Comparison of ENCODE assay signal across 8 cellular contexts in genomic region chr17:10698116-10698818, GRCh38. TPM values are rescaled to one million over a fixed set of nuclear protein-coding genes. Genes with fewer than 3 reads are reported as not detected.
DNase-seq lines count a peak whose midpoint lies in the region; ATAC-seq and TF ChIP-seq lines count a peak whose summit lies in the region.

No MANE protein-coding gene starts in this region.

- no peak for DNase-seq in AG04449 (ENCODE audit: low read depth, low spot score)
- DNase-seq in HAP-1 (ENCODE audit: low spot score in 2 of 2), result no peak
- no peak for DNase-seq in activated CD4-positive, alpha-beta memory T cell treated with anti-CD3 and anti-CD28 coated beads, Interleukin-2, amount 10 ng/mL, durations not matched to agents 7 days and 5 days
- no peak for DNase-seq in heart left ventricle
- DNase-seq in renal cortical epithelial cell (ENCODE audit: low read depth), result peak; percentile 31
- DNase-seq in NCI-H1694 treated with DMSO at 0.1 percent for 48 hours (lab: John Stamatoyannopoulos, UW), result no peak
- DNase-seq in amniotic stem cell (lab: John Stamatoyannopoulos, UW), result no peak

- peak overlapping the region; percentile 86 to 99 (median 93) for H3K27ac ChIP-seq in heart left ventricle

- H3K4me3 ChIP-seq in AG04449 (ENCODE audit: low read depth, low read length) (peak overlapping the region; percentile 97), HAP-1 (peak overlapping the region; percentile 92), heart left ventricle (peak overlapping the region; percentile 68 to 99 (median 90))

- peak overlapping the region; percentile 94 for H3K4me3 Mint-ChIP-seq in activated CD4-positive, alpha-beta memory T cell treated with anti-CD3 and anti-CD28 coated beads, Interleukin-2, amount 10 ng/mL, durations not matched to agents 7 days and 5 days

- H3K27me3 ChIP-seq in HAP-1 (ENCODE audit: low read depth), result no peaks in the 10 kb centered on the region
- no peaks in the 10 kb centered on the region for H3K27me3 ChIP-seq in heart left ventricle

- WGBS in heart left ventricle, 4 donors, result 19 to 24% (median 21%) methylated on average over 17 of the region's 17 CpGs

- peaks cover 12% of the 10 kb centered on the region for H3K4me1 ChIP-seq in HAP-1
- peaks cover 6 to 52% (median 21%) of the 10 kb centered on the region in 12 donors for H3K4me1 ChIP-seq in heart left ventricle

- peaks cover 22% of the 10 kb centered on the region for H3K36me3 ChIP-seq in HAP-1 (replicated peaks)
- peaks cover 0 to 24% (median 22%) of the 10 kb centered on the region in 9 donors for H3K36me3 ChIP-seq in heart left ventricle

- no peaks in the 10 kb centered on the region for H3K27me3 Mint-ChIP-seq in activated CD4-positive, alpha-beta memory T cell treated with anti-CD3 and anti-CD28 coated beads, Interleukin-2, amount 10 ng/mL, durations not matched to agents 7 days and 5 days

- H3K9me3 Mint-ChIP-seq in activated CD4-positive, alpha-beta memory T cell treated with anti-CD3 and anti-CD28 coated beads, Interleukin-2, amount 10 ng/mL, durations not matched to agents 7 days and 5 days, result no peaks in the 10 kb centered on the region

- H3K4me1 Mint-ChIP-seq in activated CD4-positive, alpha-beta memory T cell treated with anti-CD3 and anti-CD28 coated beads, Interleukin-2, amount 10 ng/mL, durations not matched to agents 7 days and 5 days, result peaks cover 63% of the 10 kb centered on the region

- H3K9me3 ChIP-seq in HAP-1 (no peaks in the 10 kb centered on the region), heart left ventricle (no peaks in the 10 kb centered on the region)

- ATAC-seq in heart left ventricle, result no peak
- ATAC-seq in esophagus mucosa, result no peak

- intact Hi-C loops in heart left ventricle (cut with DNase I), result no loop called here

- POLR2A ChIA-PET in AG04449 (lab: Yijun Ruan, JAX), result no interaction called here
- POLR2A ChIA-PET in activated CD4-positive, alpha-beta memory T cell treated with anti-CD3 and anti-CD28 coated beads, Interleukin-2, amount 10 ng/mL, durations not matched to agents 7 days and 5 days (lab: Charles Lee), result interaction anchor here (1.0 to 1.2 kb wide), 2 partner anchors 45 to 1299 kb away, joined by 3 read pairs; partner anchors contain the start of gene ZNF18

- no peak for TF ChIP-seq POLR2A in heart left ventricle (IDR thresholded peaks at IDR 0.05)

- CTCF ChIA-PET in AG04449 (lab: Yijun Ruan, JAX), result interaction anchor here (1.6 to 3.2 kb wide), 2 partner anchors 13 to 68 kb away, joined by 3 to 15 read pairs; no protein-coding TSS in a partner anchor
- CTCF ChIA-PET in activated CD4-positive, alpha-beta memory T cell treated with anti-CD3 and anti-CD28 coated beads, Interleukin-2, amount 10 ng/mL, durations not matched to agents 7 days and 5 days (lab: Charles Lee), result no interaction called here

- peak overlapping the region; percentile 92 for H3K27ac Mint-ChIP-seq in activated CD4-positive, alpha-beta memory T cell treated with anti-CD3 and anti-CD28 coated beads, Interleukin-2, amount 10 ng/mL, durations not matched to agents 7 days and 5 days

- TF ChIP-seq CTCF in AG04449 (IDR thresholded peaks at IDR 0.05; ENCODE audit: insufficient read depth, low read length, missing control alignments) (no peak), heart left ventricle (IDR thresholded peaks at IDR 0.05) (no peak)

- in situ Hi-C loops in HAP-1 (cut with MboI; ENCODE audit: low sequenced_read_pairs), result no loop called here

- H3K36me3 Mint-ChIP-seq in activated CD4-positive, alpha-beta memory T cell treated with anti-CD3 and anti-CD28 coated beads, Interleukin-2, amount 10 ng/mL, durations not matched to agents 7 days and 5 days (ENCODE audit: low read depth), result peaks cover 34% of the 10 kb centered on the region

RNA-seq across cellular contexts. Expression of gene ADPRM, which starts 0.9 kb away (rescaled TPM):
- 10 to 100 TPM; 15.3 to 15.4 TPM for total RNA-seq in activated CD4-positive, alpha-beta memory T cell treated with anti-CD3 and anti-CD28 coated beads, Interleukin-2, amount 10 ng/mL, durations not matched to agents 7 days and 5 days
- total RNA-seq in heart left ventricle (1 to 10 TPM; 2.1 to 7.2 (median 4.6) TPM), renal cortical epithelial cell (13.3 and 18.9 TPM in 2 replicates), esophagus mucosa (4.5 TPM)
- polyA plus RNA-seq in heart left ventricle, result 1 to 10 TPM; 3.2 to 3.5 TPM

RNA-seq across cellular contexts. Expression of gene SCO1, which starts 0.9 kb away (rescaled TPM):
- total RNA-seq in activated CD4-positive, alpha-beta memory T cell treated with anti-CD3 and anti-CD28 coated beads, Interleukin-2, amount 10 ng/mL, durations not matched to agents 7 days and 5 days, result 10 to 100 TPM; 19.9 to 24.5 TPM
- total RNA-seq in heart left ventricle (10 to 100 TPM; 27.7 to 42.9 (median 31.4) TPM), renal cortical epithelial cell (39.1 and 48.5 TPM in 2 replicates), esophagus mucosa (17.3 TPM)
- polyA plus RNA-seq in heart left ventricle, result 10 to 100 TPM in 1 of 2 donors, 1 to 10 TPM in 1; 9.2 to 53.4 TPM

RNA-seq across cellular contexts. Expression of gene TMEM220, which starts 31.6 kb away (rescaled TPM):
- under 1 TPM; 0.10 to 0.78 TPM for total RNA-seq in activated CD4-positive, alpha-beta memory T cell treated with anti-CD3 and anti-CD28 coated beads, Interleukin-2, amount 10 ng/mL, durations not matched to agents 7 days and 5 days
- total RNA-seq in heart left ventricle, result 10 to 100 TPM in 1 of 9 donors, 1 to 10 TPM in 8; 3.8 to 13.9 (median 6.3) TPM
- 1 to 10 TPM; 3.2 to 8.3 TPM for polyA plus RNA-seq in heart left ventricle
- total RNA-seq in renal cortical epithelial cell, result 1.6 and 1.9 TPM in 2 replicates
- 4.0 TPM for total RNA-seq in esophagus mucosa

RNA-seq across cellular contexts. Expression of gene MYH3, which starts 41.2 kb away (rescaled TPM):
- 1 to 10 TPM; 2.5 to 3.0 TPM for total RNA-seq in activated CD4-positive, alpha-beta memory T cell treated with anti-CD3 and anti-CD28 coated beads, Interleukin-2, amount 10 ng/mL, durations not matched to agents 7 days and 5 days
- total RNA-seq in heart left ventricle (1 to 10 TPM in 1 of 9 donors, under 1 TPM in 8; 0.13 to 1.8 (median 0.62) TPM), renal cortical epithelial cell (0.30 TPM in 1 of 2 replicates, not detected in the other), esophagus mucosa (0.52 TPM)
- polyA plus RNA-seq in heart left ventricle, result 1 to 10 TPM in 1 of 2 donors, under 1 TPM in 1; 0.57 to 1.2 TPM
